In the genomic region with DNA sequence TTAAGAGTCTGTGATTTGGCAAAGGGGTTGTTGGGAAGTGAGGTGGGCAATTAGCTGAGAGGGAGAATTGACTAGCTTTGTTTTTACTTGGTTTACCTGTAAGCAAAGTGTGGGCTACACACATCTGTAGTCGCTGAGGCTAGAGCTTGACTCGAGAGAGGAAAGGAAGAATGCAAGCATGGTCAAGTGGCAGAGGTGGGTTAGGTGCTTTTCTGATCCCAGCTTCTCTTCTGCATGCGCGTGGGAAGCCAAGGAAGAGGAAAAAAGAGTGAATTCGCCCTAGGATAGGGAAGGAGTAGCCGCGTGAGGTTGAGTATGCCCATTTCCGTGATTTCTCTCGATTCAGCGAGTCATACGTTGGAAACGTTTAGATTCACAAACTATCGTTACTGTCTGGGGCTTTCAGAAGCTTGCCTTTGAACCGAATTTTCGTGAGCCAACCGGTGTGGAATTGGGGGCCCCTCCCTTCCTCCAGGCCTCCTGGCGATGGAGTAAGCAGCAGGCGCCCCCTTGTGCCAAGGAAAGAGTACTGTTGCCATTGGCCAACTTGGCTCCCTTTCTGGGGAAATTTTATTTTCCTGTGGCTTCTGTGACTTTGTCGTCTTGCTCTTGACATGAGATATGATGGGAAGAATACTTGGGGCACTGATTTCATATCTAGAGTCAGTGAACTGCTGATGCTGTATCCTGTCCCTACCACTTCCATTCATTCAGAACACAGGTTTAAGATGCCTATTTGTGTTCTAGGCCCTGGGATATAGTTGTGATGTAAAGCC, we compare ENCODE assay signal across 8 cellular contexts. TPM values are rescaled to one million over a fixed set of nuclear protein-coding genes. Genes with fewer than 3 reads are reported as not detected.
DNase-seq lines count a peak whose midpoint lies in the region; ATAC-seq and TF ChIP-seq lines count a peak whose summit lies in the region.

No MANE protein-coding gene starts in this region.

- no peaks in the 10 kb centered on the region for H3K79me2 ChIP-seq in HCT116 (ENCODE audit: insufficient read depth, low read length)

- no peaks in the 10 kb centered on the region for H3K27me3 Mint-ChIP-seq in central memory CD8-positive, alpha-beta T cell

- peak overlapping the region; percentile 99 for H3K4me2 ChIP-seq in HCT116 (ENCODE audit: low read length)

- H3K36me3 Mint-ChIP-seq in central memory CD8-positive, alpha-beta T cell (ENCODE audit: insufficient read depth) = peaks cover 26% of the 10 kb centered on the region

- no peaks in the 10 kb centered on the region for H3K9me3 ChIP-seq in HCT116 (ENCODE audit: control insufficient read depth in 1 of 2, insufficient read depth in 1 of 2, low read depth in 1 of 2, low read length in 2 of 2)

- RAD21 ChIA-PET in HCT116 (lab: Charles Lee; ENCODE audit: low non-redundant PET in 1 of 2, low total read pairs in 2 of 2, uncharacterized antibody in 2 of 2, unreplicated experiment in 2 of 2) = interaction anchor here (0.6 to 3.1 kb wide), 10 partner anchors 18 to 466 kb away, joined by 3 to 16 read pairs (median 6); no protein-coding TSS in a partner anchor

- no peaks in the 10 kb centered on the region for H3K27me3 ChIP-seq in HCT116 (ENCODE audit: insufficient read depth, low read length)

- H3K9ac ChIP-seq in HCT116 (ENCODE audit: low read length) = peak overlapping the region; percentile 97

- peak overlapping the region; percentile 100 for H3K4me3 Mint-ChIP-seq in central memory CD8-positive, alpha-beta T cell

- H3K36me3 ChIP-seq in HCT116 (ENCODE audit: control insufficient read depth in 1 of 2, insufficient read depth in 2 of 2, low read length in 2 of 2) = 0 out of 4 replicates have a peak, but pooled peaks cover 0 to 2% of the 10 kb centered on the region in 2 experiments

- POLR2A ChIA-PET in HCT116 (lab: Charles Lee) = interaction anchor here (1.0 to 2.5 kb wide), 8 partner anchors 17 to 187 kb away, joined by 3 to 19 read pairs (median 7); a partner anchor contains a TSS

- TF ChIP-seq RAD21 in HCT116 (IDR thresholded peaks at IDR 0.05; ENCODE audit: low read depth) = no peak

- peak in 2 of 3 experiments; percentile 95 to 96; a peak in 4 of 6 replicates for TF ChIP-seq CTCF in HCT116 (IDR thresholded peaks at IDR 0.05 in 2 of 3, conservative IDR thresholded peaks at IDR 0.05 in 1 of 3; ENCODE audit: borderline replicate concordance in 1 of 3, insufficient read depth in 1 of 3, low read depth in 2 of 3, low read length in 2 of 3)

- peak in 12 of 14 donors; percentile 25 to 89 (median 74) for DNase-seq in C1 segment of cervical spinal cord (lab: John Stamatoyannopoulos, UW)
- DNase-seq in HCT116 (ENCODE audit: low read depth, low spot score) = peak; percentile 76
- DNase-seq in NCI-H2196 treated with DMSO at 0.1 percent for 48 hours (lab: John Stamatoyannopoulos, UW; ENCODE audit: unreplicated experiment) = peak; percentile 83
- peak; percentile 64 to 75 (median 70) for DNase-seq in activated CD4-positive, CD25-positive, alpha-beta regulatory T cell (lab: John Stamatoyannopoulos, UW)
- peak; percentile 67 to 79 for DNase-seq in central memory CD8-positive, alpha-beta T cell (ENCODE audit: low spot score in 2 of 2)
- DNase-seq in islet precursor cell = peak; percentile 87
- peak; percentile 80 for DNase-seq in stimulated activated CD4-positive, alpha-beta T cell treated with anti-CD3 and anti-CD28 coated beads, Interleukin-12 subunit alpha, Interleukin-12 subunit beta, amount 100 ng/mL, for 4 hours

- intact Hi-C loops in HCT116 (cut with micrococcal nuclease) = loop anchor here (1.0 kb wide), 4 partner anchors 94 to 289 kb away; no protein-coding TSS in a partner anchor

- ATAC-seq in HCT116 (peak; percentile 47), GM18498 (IDR thresholded peaks at IDR 0.05; ENCODE audit: unreplicated experiment) (no peak)
- peak; percentile 9 for ATAC-seq in central memory CD8-positive, alpha-beta T cell (replicated peaks; ENCODE audit: extremely low read depth, poor library complexity, severe bottlenecking)

- no peaks in the 10 kb centered on the region for H3K9me2 ChIP-seq in HCT116 (ENCODE audit: insufficient read depth)

- BruUV-seq in HCT116 (replicated peaks; lab: Mats Ljungman, UMichigan) = TSS peak; percentile 67

- peaks cover 13 to 39% of the 10 kb centered on the region in 2 experiments for H3K4me1 ChIP-seq in HCT116 (ENCODE audit: control insufficient read depth in 1 of 2, insufficient read depth in 2 of 2, low read length in 2 of 2)

- H3K27ac Mint-ChIP-seq in central memory CD8-positive, alpha-beta T cell (ENCODE audit: low read depth) = peak overlapping the region; percentile 100

- H4K20me1 ChIP-seq in HCT116 (ENCODE audit: insufficient read depth) = no peaks in the 10 kb centered on the region

- H3K4me1 Mint-ChIP-seq in central memory CD8-positive, alpha-beta T cell = peaks cover 83% of the 10 kb centered on the region

- H3K4me3 ChIP-seq in HCT116 (replicated peaks in 1 of 2; ENCODE audit: low read depth in 1 of 2, low read length in 2 of 2) = peak overlapping the region; percentile 55 to 94

- no peaks in the 10 kb centered on the region for H3K9me3 Mint-ChIP-seq in central memory CD8-positive, alpha-beta T cell

- TF ChIP-seq POLR2A in HCT116 (IDR thresholded peaks at IDR 0.05; ENCODE audit: borderline replicate concordance, extremely low read depth, insufficient read depth, insufficient read length) = peak; percentile 36

- H2AFZ ChIP-seq in HCT116 (ENCODE audit: low read depth, low read length, poor library complexity, severe bottlenecking) = no peak overlapping the region

- CTCF ChIA-PET in HCT116 (lab: Charles Lee) = interaction anchor here (0.7 to 5.3 kb wide), 25 partner anchors 9 to 319 kb away, joined by 3 to 117 read pairs (median 4); no protein-coding TSS in a partner anchor

- H3K27ac ChIP-seq in HCT116 (ENCODE audit: low read depth, low read length) = peak overlapping the region; percentile 98

TF ChIP-seq in HCT116, 20 proteins besides CTCF, POLR2A, EP300 and RAD21:
- TF ChIP-seq YY1 (IDR thresholded peaks at IDR 0.05; ENCODE audit: extremely low read depth, insufficient replicate concordance, low read depth, low read length) (peak; percentile 53), POLR2AphosphoS5 (IDR thresholded peaks at IDR 0.05; ENCODE audit: low read depth, low read length) (peak; percentile 72), CEBPB (IDR thresholded peaks at IDR 0.05; ENCODE audit: low read depth) (no peak)

RNA-seq across cellular contexts. Expression of a gene that starts 1.3 kb away (rescaled TPM):
- 13.2 TPM for total RNA-seq in HCT116 (2021; ENCODE audit: unreplicated experiment)
- polyA plus RNA-seq in HCT116 (2012) = 13.8 and 16.8 TPM in 2 replicates

RNA-seq across cellular contexts. Expression of a gene that starts 37.5 kb away (rescaled TPM):
- 24.4 TPM for total RNA-seq in HCT116 (2021; ENCODE audit: unreplicated experiment)
- 30.7 and 39.9 TPM in 2 replicates for polyA plus RNA-seq in HCT116 (2012)
